8 cellular contexts compared by ENCODE assay signal in genomic region chr3:179071161-179071568, GRCh38. TPM values are rescaled to one million over a fixed set of nuclear protein-coding genes. Genes with fewer than 3 reads are reported as not detected.
DNase-seq lines count a peak whose midpoint lies in the region; ATAC-seq and TF ChIP-seq lines count a peak whose summit lies in the region.

No MANE protein-coding gene starts in this region.

- no peaks in the 10 kb centered on the region for H3K27me3 ChIP-seq in CD4-positive, CD25-positive, alpha-beta regulatory T cell (ENCODE audit: control insufficient read depth, insufficient read depth, low read length)
- H3K27me3 ChIP-seq in body of pancreas: no peaks in the 10 kb centered on the region
- no peaks in the 10 kb centered on the region for H3K27me3 ChIP-seq in layer of hippocampus (ENCODE audit: control insufficient read depth, insufficient read depth, low read length)

- peak overlapping the region; percentile 90 for H3K4me3 ChIP-seq in CD4-positive, CD25-positive, alpha-beta regulatory T cell (ENCODE audit: low read depth, low read length)
- peak overlapping the region; percentile 24 to 90 for H3K4me3 ChIP-seq in body of pancreas

- whole genome bisulfite sequencing in body of pancreas, 2 donors: 0 to 1% methylated on average over 12 to 21 of the region's 21 CpGs

- H3K9me3 Mint-ChIP-seq in CD4-positive, CD25-positive, alpha-beta regulatory T cell: no peaks in the 10 kb centered on the region

- H3K9me3 ChIP-seq in CD4-positive, CD25-positive, alpha-beta regulatory T cell (ENCODE audit: control insufficient read depth in 2 of 2, low read length in 2 of 2): no peaks in the 10 kb centered on the region
- H3K9me3 ChIP-seq in T-helper 17 cell (ENCODE audit: control insufficient read depth, low read length, poor library complexity, severe bottlenecking) (no peaks in the 10 kb centered on the region), body of pancreas (no peaks in the 10 kb centered on the region)

- peak overlapping the region; percentile 82 for H3K27ac ChIP-seq in CD4-positive, CD25-positive, alpha-beta regulatory T cell (ENCODE audit: insufficient read depth, low read length, poor library complexity, severe bottlenecking)
- H3K27ac ChIP-seq in body of pancreas: peak overlapping the region; percentile 76 to 87 (median 82)
- H3K27ac ChIP-seq in layer of hippocampus (ENCODE audit: low read depth, low read length): peak overlapping the region; percentile 89

- ATAC-seq in CD4-positive, CD25-positive, alpha-beta regulatory T cell (ENCODE audit: low read depth in 2 of 2): peak; percentile 21 to 26
- ATAC-seq in GM19467 (IDR thresholded peaks at IDR 0.05; ENCODE audit: unreplicated experiment) (peak; percentile 25), HG03565 (IDR thresholded peaks at IDR 0.05; ENCODE audit: unreplicated experiment) (peak; percentile 25), T-helper 17 cell (peak; percentile 81), body of pancreas (peak; percentile 49)

- TF ChIP-seq CTCF in body of pancreas (IDR thresholded peaks at IDR 0.05): no peak

- peaks cover 36% of the 10 kb centered on the region for H3K4me1 ChIP-seq in CD4-positive, CD25-positive, alpha-beta regulatory T cell (ENCODE audit: control insufficient read depth, insufficient read depth, low read length, poor library complexity, severe bottlenecking)
- H3K4me1 ChIP-seq in body of pancreas: peaks cover 27% of the 10 kb centered on the region

- peaks cover 20 to 63% (median 44%) of the 10 kb centered on the region in 4 donors for H3K4me1 Mint-ChIP-seq in CD4-positive, CD25-positive, alpha-beta regulatory T cell
- H3K4me1 Mint-ChIP-seq in T-helper 17 cell: peaks cover 33% of the 10 kb centered on the region

- H3K27me3 Mint-ChIP-seq in CD4-positive, CD25-positive, alpha-beta regulatory T cell: no peaks in the 10 kb centered on the region
- H3K27me3 Mint-ChIP-seq in T-helper 17 cell: no peaks in the 10 kb centered on the region

- peak overlapping the region; percentile 74 to 97 (median 87) for H3K27ac Mint-ChIP-seq in CD4-positive, CD25-positive, alpha-beta regulatory T cell
- H3K27ac Mint-ChIP-seq in T-helper 17 cell: peak overlapping the region; percentile 91

- DNase-seq in CD4-positive, CD25-positive, alpha-beta regulatory T cell: peak in 2 of 3 donors; percentile 51 to 64
- DNase-seq in T-helper 17 cell (peak; percentile 50 to 63 (median 54)), body of pancreas (peak in 1 of 4 donors; percentile 38), NOMO-1 (lab: John Stamatoyannopoulos, UW; ENCODE audit: unreplicated experiment in 2 of 2) (no peak)
- peak; percentile 67 for DNase-seq in stimulated activated CD4-positive, alpha-beta T cell treated with anti-CD3 and anti-CD28 coated beads, Interleukin-4, amount 100 ng/mL, for 24 hours

- TF ChIP-seq POLR2A in body of pancreas (IDR thresholded peaks at IDR 0.05): no peak

- H3K36me3 Mint-ChIP-seq in CD4-positive, CD25-positive, alpha-beta regulatory T cell: peaks cover 20% of the 10 kb centered on the region
- peaks cover 2% of the 10 kb centered on the region for H3K36me3 Mint-ChIP-seq in T-helper 17 cell (ENCODE audit: low read depth)

- peak overlapping the region; percentile 95 to 99 (median 98) for H3K4me3 Mint-ChIP-seq in CD4-positive, CD25-positive, alpha-beta regulatory T cell
- H3K4me3 Mint-ChIP-seq in T-helper 17 cell: peak overlapping the region; percentile 99

- peaks cover 16% of the 10 kb centered on the region for H3K36me3 ChIP-seq in CD4-positive, CD25-positive, alpha-beta regulatory T cell (ENCODE audit: control insufficient read depth, insufficient read depth, low read length)
- no peaks in the 10 kb centered on the region for H3K36me3 ChIP-seq in body of pancreas (replicated peaks in 1 of 2; ENCODE audit: insufficient read depth in 1 of 2, low read depth in 2 of 2)

- intact Hi-C loops in body of pancreas (cut with DNase I): no loop called here

RNA-seq across cellular contexts. Expression of gene ZMAT3, which starts 0.4 kb away (rescaled TPM):
- 18.1 TPM for total RNA-seq in CD4-positive, CD25-positive, alpha-beta regulatory T cell
- polyA plus RNA-seq in CD4-positive, CD25-positive, alpha-beta regulatory T cell: 10 to 100 TPM; 10.1 to 17.6 (median 14.2) TPM
- total RNA-seq in T-helper 17 cell: 10 to 100 TPM; 18.1 to 19.0 TPM
- total RNA-seq in body of pancreas: 1 to 10 TPM; 6.6 to 9.3 TPM

Comparison
In these comparisons a context has a peak if more than half of its experiments do, and no peak if none do; other contexts are left out.
1. ATAC-seq: peak in every context shown above with its lines; median percentile 81 in T-helper 17 cell; 49 in body of pancreas; 25 in GM19467; 25 in HG03565; 24 in CD4-positive, CD25-positive, alpha-beta regulatory T cell.
2. DNase-seq: peak in CD4-positive, CD25-positive, alpha-beta regulatory T cell (2 of 3), T-helper 17 cell (3 of 3) and stimulated activated CD4-positive, alpha-beta T cell treated with anti-CD3 and anti-CD28 coated beads, Interleukin-4, amount 100 ng/mL, for 24 hours (single experiment); none in NOMO-1 (0 of 2).
3. Peak in every context shown above with its lines, with median percentiles within 50 percentile points of each other: H3K27ac ChIP-seq.